In the genomic region with DNA sequence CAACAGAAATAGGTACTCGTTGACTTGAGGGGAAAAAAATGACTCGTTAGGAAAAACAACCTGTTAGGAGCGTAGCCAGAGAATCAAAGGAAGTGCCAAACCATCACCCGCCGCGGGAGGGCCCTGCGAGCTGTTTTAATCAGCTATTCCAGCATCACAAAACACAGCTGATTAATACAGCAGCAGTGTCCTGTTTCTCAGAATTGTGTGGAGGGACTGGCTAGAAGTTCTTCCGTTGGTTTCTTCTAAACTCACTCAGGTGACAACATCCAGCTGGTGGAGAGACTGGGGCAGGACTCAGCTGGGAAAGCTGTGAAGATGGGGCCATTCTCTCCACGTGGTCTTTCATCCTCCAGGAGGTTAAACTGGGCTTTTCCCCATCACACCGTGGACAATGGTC, we compare ENCODE assay signal across 14 cellular contexts. TPM values are rescaled to one million over a fixed set of nuclear protein-coding genes. Genes with fewer than 3 reads are reported as not detected.
DNase-seq lines count a peak whose midpoint lies in the region; ATAC-seq, FAIRE-seq and TF ChIP-seq lines count a peak whose summit lies in the region.
"Had no signal": no experiment of that assay in that cellular context is flagged by ENCODE, and none has a peak within 500 bp of the region (broad histone marks: within the 10 kb centered on the region; RNA-seq: fewer than 3 reads in every experiment).

No MANE protein-coding gene starts in this region.

- peak; percentile 13 for DNase-seq in stimulated activated CD4-positive, alpha-beta T cell treated with anti-CD3 and anti-CD28 coated beads, Interleukin-15, amount 100 ng/mL, for 24 hours
- no peak for DNase-seq in stimulated activated CD4-positive, alpha-beta T cell treated with anti-CD3 and anti-CD28 coated beads, Interleukin-1b, Interleukin-23, amount 100 ng/mL, for 48 hours
- peak; percentile 61 for DNase-seq in NCI-H146 (lab: John Stamatoyannopoulos, UW)
- peak; percentile 71 for DNase-seq in endodermal cell
- no peak for DNase-seq in GM12891 (ENCODE audit: insufficient read length, low spot score)
- DNase-seq in Calu3, result no peak
- DNase-seq: naive thymus-derived CD4-positive, alpha-beta T cell; NCI-H1694 had no signal

- no peaks in the 10 kb centered on the region for H3K9me3 ChIP-seq in endodermal cell (ENCODE audit: control insufficient read depth, low read length)
- H3K9me3 ChIP-seq: adrenal gland had no signal

- FAIRE-seq in GM12891 (lab: Jason Lieb, UNC), result no peak

- peaks cover 6% of the 10 kb centered on the region for H3K4me1 ChIP-seq in endodermal cell (ENCODE audit: control insufficient read depth, insufficient read depth, low read length)
- H3K4me1 ChIP-seq: adrenal gland had no signal

- H3K36me3 ChIP-seq in endodermal cell (ENCODE audit: control insufficient read depth, insufficient read depth, low read length), result no peaks in the 10 kb centered on the region
- H3K36me3 ChIP-seq: adrenal gland had no signal

- no peaks in the 10 kb centered on the region for H3K36me3 Mint-ChIP-seq in endodermal cell (ENCODE audit: low read depth)
- H3K36me3 Mint-ChIP-seq in Calu3 (ENCODE audit: insufficient read depth, unreplicated experiment), result no peaks in the 10 kb centered on the region
- H3K36me3 Mint-ChIP-seq: naive thymus-derived CD4-positive, alpha-beta T cell; type B pancreatic cell had no signal

- H3K4me1 Mint-ChIP-seq in endodermal cell (peaks cover 11% of the 10 kb centered on the region), Calu3 (ENCODE audit: low read depth, unreplicated experiment) (no peaks in the 10 kb centered on the region)
- H3K4me1 Mint-ChIP-seq: naive thymus-derived CD4-positive, alpha-beta T cell had no signal

- H3K4me3 ChIP-seq in endodermal cell (ENCODE audit: low read length), result no peak overlapping the region
- H3K4me3 ChIP-seq: adrenal gland had no signal

- CTCF ChIA-PET in Calu3 (lab: Charles Lee), result interaction anchor here (0.6 to 1.2 kb wide), 2 partner anchors 13 to 321 kb away, joined by 3 to 5 read pairs; no protein-coding TSS in a partner anchor

- no peak for TF ChIP-seq POLR2A in GM12891 (IDR thresholded peaks at IDR 0.05; ENCODE audit: low read depth, low read length)

- intact Hi-C loops in Calu3 (cut with micrococcal nuclease; ENCODE audit: unreplicated experiment), result no loop called here

- H3K4me3 Mint-ChIP-seq in endodermal cell, result no peak overlapping the region
- H3K4me3 Mint-ChIP-seq in Calu3 (ENCODE audit: low read depth, unreplicated experiment), result no peak overlapping the region
- H3K4me3 Mint-ChIP-seq: naive thymus-derived CD4-positive, alpha-beta T cell; T-helper 2 cell treated with Interferon-gamma antibody and Interleukin-4, amounts not matched to agents 5 μg/mL and 100 μg/mL, for 36 hours; type B pancreatic cell had no signal

- H3K27ac ChIP-seq in endodermal cell (ENCODE audit: low read depth, low read length), result no peak overlapping the region
- H3K27ac ChIP-seq: adrenal gland had no signal

- H3K27me3 Mint-ChIP-seq in endodermal cell (ENCODE audit: insufficient read depth) (peaks cover 71% of the 10 kb centered on the region), Calu3 (ENCODE audit: unreplicated experiment) (no peaks in the 10 kb centered on the region)

- WGBS in endodermal cell (ENCODE audit: insufficient coverage in 1 of 2, insufficient read length in 1 of 2), 2 experiments, result 75 to 80% methylated on average over 8 to 10 of the region's 10 CpGs

- no peak overlapping the region for H3K9ac ChIP-seq in endodermal cell (ENCODE audit: extremely low read depth, low read length, poor library complexity, severe bottlenecking)

- H3K9me3 Mint-ChIP-seq in endodermal cell (no peaks in the 10 kb centered on the region), Calu3 (ENCODE audit: low read depth, unreplicated experiment) (no peaks in the 10 kb centered on the region)
- H3K9me3 Mint-ChIP-seq: naive thymus-derived CD4-positive, alpha-beta T cell; T-helper 2 cell treated with Interferon-gamma antibody and Interleukin-4, amounts not matched to agents 5 μg/mL and 100 μg/mL, for 36 hours; type B pancreatic cell had no signal

- H3K27me3 ChIP-seq in endodermal cell (ENCODE audit: control insufficient read depth, insufficient read depth, low read length, poor library complexity, severe bottlenecking), result peaks cover 63% of the 10 kb centered on the region
- H3K27me3 ChIP-seq: adrenal gland had no signal

- H3K27ac Mint-ChIP-seq in endodermal cell (no peak overlapping the region), Calu3 (ENCODE audit: unreplicated experiment) (no peak overlapping the region)
- H3K27ac Mint-ChIP-seq: naive thymus-derived CD4-positive, alpha-beta T cell; T-helper 2 cell treated with Interferon-gamma antibody and Interleukin-4, amounts not matched to agents 5 μg/mL and 100 μg/mL, for 36 hours; type B pancreatic cell had no signal

- ATAC-seq in HG03108 (IDR thresholded peaks at IDR 0.05; ENCODE audit: unreplicated experiment) (no peak), HG03439 (IDR thresholded peaks at IDR 0.05; ENCODE audit: unreplicated experiment) (no peak)

- TF ChIP-seq CTCF in endodermal cell (conservative IDR thresholded peaks at IDR 0.05) (peak; percentile 43), Calu3 (IDR thresholded peaks at IDR 0.05; ENCODE audit: unreplicated experiment) (no peak)

- BruUV-seq in Calu3 (replicated peaks; lab: Mats Ljungman, UMichigan), result no TSS peak

TF ChIP-seq in GM12891, 5 proteins besides CTCF, POLR2A, EP300 and RAD21:
- no peak for TF ChIP-seq PAX5 (IDR thresholded peaks at IDR 0.05; ENCODE audit: insufficient read depth, low read length, severe bottlenecking)
- no peak for TF ChIP-seq TAF1 (IDR thresholded peaks at IDR 0.05; ENCODE audit: low read depth, low read length)
- TF ChIP-seq SPI1 (IDR thresholded peaks at IDR 0.05; ENCODE audit: low read depth, low read length), result no peak
- no peak for TF ChIP-seq POU2F2 (IDR thresholded peaks at IDR 0.05; ENCODE audit: low read depth, low read length)
- TF ChIP-seq POLR2AphosphoS5 (IDR thresholded peaks at IDR 0.05; ENCODE audit: low read depth, low read length), result no peak

RNA-seq across cellular contexts. Expression of gene HSPA8, which starts 28.0 kb away (rescaled TPM):
- total RNA-seq in endodermal cell, result 1,000 to 10,000 TPM; 1,572 to 1,940 TPM
- polyA plus RNA-seq in endodermal cell (2013, experiment 1 of 2), result 1,263 TPM
- polyA plus RNA-seq in endodermal cell (2013, experiment 2 of 2), result 1,225 TPM
- polyA plus RNA-seq in GM12891 (2012; ENCODE audit: low read depth, missing spikeins), result 1,692 TPM
- total RNA-seq in Calu3 (2022), result 1,511 and 1,624 TPM in 2 replicates

RNA-seq across cellular contexts. Expression of gene BSX, which starts 52.3 kb away (rescaled TPM):
- not detected for total RNA-seq in endodermal cell
- not detected for polyA plus RNA-seq in endodermal cell (2013, experiment 1 of 2)
- not detected for polyA plus RNA-seq in endodermal cell (2013, experiment 2 of 2)
- polyA plus RNA-seq in GM12891 (2012; ENCODE audit: low read depth, missing spikeins), result not detected
- not detected in 2 replicates for total RNA-seq in Calu3 (2022)
- total RNA-seq: adrenal gland; naive thymus-derived CD4-positive, alpha-beta T cell; skeletal muscle tissue had no signal
- polyA plus RNA-seq: adrenal gland; naive thymus-derived CD4-positive, alpha-beta T cell had no signal

Comparison
In these comparisons a context has a peak if more than half of its experiments do, and no peak if none do; other contexts are left out.
1. DNase-seq: peak in stimulated activated CD4-positive, alpha-beta T cell treated with anti-CD3 and anti-CD28 coated beads, Interleukin-15, amount 100 ng/mL, for 24 hours (single experiment), NCI-H146 (single experiment) and endodermal cell (single experiment); none in stimulated activated CD4-positive, alpha-beta T cell treated with anti-CD3 and anti-CD28 coated beads, Interleukin-1b, Interleukin-23, amount 100 ng/mL, for 48 hours (single experiment), GM12891 (single experiment) and Calu3 (single experiment).